ENCODE assay signal across 7 cellular contexts in genomic region chr1:149614931-149615330, GRCh38. TPM values are rescaled to one million over a fixed set of nuclear protein-coding genes. Genes with fewer than 3 reads are reported as not detected.
"Had no signal": no experiment of that assay in that cellular context is flagged by ENCODE, and none has a peak within 500 bp of the region (broad histone marks: within the 10 kb centered on the region; RNA-seq: fewer than 3 reads in every experiment).

No MANE protein-coding gene starts in this region.

RNA-seq across cellular contexts. Expression of gene PPIAL4C, which starts 31.3 kb away (rescaled TPM):
- total RNA-seq: foreskin keratinocyte, heart left ventricle, kidney epithelial cell, osteocyte, posterior vena cava, subcutaneous adipose tissue, thoracic aorta had no signal
- polyA plus RNA-seq: foreskin keratinocyte, heart left ventricle had no signal
